9 cellular contexts compared by ENCODE assay signal in the genomic region with DNA sequence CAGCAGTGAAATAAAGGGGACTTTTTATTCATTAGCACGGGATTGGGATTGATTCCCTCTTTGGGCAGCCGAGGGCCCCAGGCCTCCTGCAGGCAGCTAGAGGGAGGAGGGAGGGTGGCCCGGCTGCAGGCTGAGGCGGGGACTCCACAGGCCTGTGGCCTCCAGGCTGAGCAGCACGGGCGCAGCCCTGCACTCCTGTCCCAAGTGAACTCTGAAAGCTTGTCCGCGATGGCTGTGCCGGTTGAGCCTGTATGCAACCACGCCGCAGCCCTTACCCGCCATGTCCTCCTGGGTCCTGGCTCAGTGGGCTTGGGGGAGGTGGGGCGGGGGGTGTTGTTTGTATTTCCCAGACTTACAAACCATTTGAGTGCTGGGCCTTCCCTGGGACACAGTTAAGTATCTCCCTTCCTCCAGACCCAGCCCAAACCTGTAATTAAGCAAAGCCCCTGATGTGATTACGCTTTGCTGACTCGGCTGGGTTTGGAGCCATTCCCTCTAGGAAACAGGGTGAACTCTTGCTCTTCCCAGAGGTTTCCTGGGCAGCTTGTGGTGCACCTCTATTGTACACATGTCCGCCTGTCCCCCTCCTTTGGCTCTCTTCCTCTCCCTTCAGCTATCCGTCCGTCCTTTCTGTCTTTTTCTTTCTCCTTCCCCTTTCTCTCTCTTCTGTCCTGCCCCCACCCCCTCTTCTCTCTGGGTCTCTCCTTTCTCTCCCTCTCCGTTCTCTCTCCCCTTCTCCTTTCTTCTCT. TPM values are rescaled to one million over a fixed set of nuclear protein-coding genes. Genes with fewer than 3 reads are reported as not detected.
DNase-seq lines count a peak whose midpoint lies in the region; ATAC-seq and TF ChIP-seq lines count a peak whose summit lies in the region.
"Had no signal": no experiment of that assay in that cellular context is flagged by ENCODE, and none has a peak within 500 bp of the region (broad histone marks: within the 10 kb centered on the region; RNA-seq: fewer than 3 reads in every experiment).

No MANE protein-coding gene starts in this region.

- H3K4me3 Mint-ChIP-seq in H9, result peak overlapping the region; percentile 70 to 86
- H3K4me3 Mint-ChIP-seq in WTC11, result peak overlapping the region; percentile 65

- H3K27ac ChIP-seq in H9 (ENCODE audit: insufficient read length, low read depth, low read length) (peak overlapping the region; percentile 81), hepatocyte (peak overlapping the region; percentile 38), gastrocnemius medialis (no peak overlapping the region)

- H3K9me3 ChIP-seq in H9 (ENCODE audit: control insufficient read depth, low read depth, low read length) (no peaks in the 10 kb centered on the region), hepatocyte (ENCODE audit: low read depth) (no peaks in the 10 kb centered on the region), gastrocnemius medialis (no peaks in the 10 kb centered on the region)

- H3K4me1 ChIP-seq in H9 (ENCODE audit: insufficient read depth, low read length) (peaks cover 16% of the 10 kb centered on the region), hepatocyte (ENCODE audit: insufficient read depth) (peaks cover 44% of the 10 kb centered on the region), gastrocnemius medialis (peaks cover 0 to 20% of the 10 kb centered on the region in 2 donors)

- H2BK120ac ChIP-seq in H9 (ENCODE audit: low read depth, low read length, poor library complexity, severe bottlenecking), result no peak overlapping the region

- DNase-seq in H9 (peak; percentile 80), WTC11 (ENCODE audit: low spot score) (peak; percentile 71), hepatocyte (ENCODE audit: low spot score) (peak; percentile 46), gastrocnemius medialis (no peak), COLO829 (ENCODE audit: low spot score) (no peak), SHP77 treated with DMSO at 0.1 percent for 48 hours (lab: John Stamatoyannopoulos, UW) (no peak), hepatic stellate cell (ENCODE audit: low spot score) (no peak)
- DNase-seq in activated naive CD4-positive, alpha-beta T cell treated with anti-CD3 and anti-CD28 coated beads, Interleukin-2, amount 50 U/mL, for 16 hours, result no peak
- DNase-seq: NCI-H2171 treated with DMSO at 0.1 percent for 48 hours had no signal

- H3K27ac Mint-ChIP-seq in H9, result peak overlapping the region; percentile 96 to 100 (median 99)
- peak overlapping the region; percentile 97 for H3K27ac Mint-ChIP-seq in WTC11

- peak overlapping the region; percentile 92 for H3K4me2 ChIP-seq in H9 (ENCODE audit: insufficient read depth, insufficient read length, low read length)
- H3K4me2 ChIP-seq in hepatocyte, result peak overlapping the region; percentile 89

- peak overlapping the region; percentile 9 for H3T11ph ChIP-seq in H9 (ENCODE audit: low read length)

- H3K36me3 ChIP-seq in hepatocyte (replicated peaks; ENCODE audit: insufficient read depth, low read depth), result no peaks in the 10 kb centered on the region
- H3K36me3 ChIP-seq in gastrocnemius medialis, result no peaks in the 10 kb centered on the region

- no peak overlapping the region for H2BK15ac ChIP-seq in H9 (ENCODE audit: low read depth, low read length)

- H4K5ac ChIP-seq in H9 (ENCODE audit: insufficient read length, low read depth, low read length), result peak overlapping the region; percentile 40

- H2BK12ac ChIP-seq in H9 (ENCODE audit: insufficient read length, low read depth, low read length), result no peak overlapping the region

- H3K9ac ChIP-seq in H9 (ENCODE audit: extremely low read depth, insufficient read length, low read length), result peak overlapping the region; percentile 75

- POLR2A ChIA-PET in WTC11 (lab: Charles Lee), result interaction anchor here (0.7 to 1.6 kb wide), 2 partner anchors 334 to 391 kb away, joined by 3 to 8 read pairs; no protein-coding TSS in a partner anchor

- H3K18ac ChIP-seq in H9 (ENCODE audit: insufficient read length, low read depth, low read length), result peak overlapping the region; percentile 45

- H4K91ac ChIP-seq in H9 (ENCODE audit: insufficient read length, low read depth, low read length), result no peak overlapping the region

- no CpG with 5 or more reads among the region's 19 CpGs for WGBS in H9 (ENCODE audit: extremely low coverage, insufficient read length, low lambda C conversion rate)
- 22% methylated on average over 18 of the region's 19 CpGs for WGBS in hepatocyte (ENCODE audit: low lambda C conversion rate, missing lambda C conversion rate)

- peaks cover 39% of the 10 kb centered on the region for H3K23me2 ChIP-seq in H9 (ENCODE audit: insufficient read length, low read depth, low read length, poor library complexity, severe bottlenecking)

- H3K9me3 Mint-ChIP-seq in H9 (no peaks in the 10 kb centered on the region), WTC11 (no peaks in the 10 kb centered on the region)

- peaks cover 26% of the 10 kb centered on the region; the same call in 1 of the 2 replicates for H3K79me2 ChIP-seq in H9 (ENCODE audit: insufficient read depth, low read length)
- H3K79me2 ChIP-seq in hepatocyte, result peaks cover 68% of the 10 kb centered on the region

- peak overlapping the region; percentile 89 for H3K14ac ChIP-seq in H9 (ENCODE audit: insufficient read depth, low read length)

- H2BK5ac ChIP-seq in H9 (ENCODE audit: insufficient read length, low read length), result peak overlapping the region; percentile 29

- no peak overlapping the region for H2BK20ac ChIP-seq in H9 (ENCODE audit: low read depth, low read length, poor library complexity, severe bottlenecking)

- H4K20me1 ChIP-seq in H9 (ENCODE audit: control insufficient read depth, insufficient read depth, insufficient read length) (no peaks in the 10 kb centered on the region), hepatocyte (ENCODE audit: insufficient read depth, poor library complexity, severe bottlenecking) (peaks cover 3% of the 10 kb centered on the region)

- peak; percentile 23; the same call in 2 of the 3 replicates for TF ChIP-seq CTCF in H9 (conservative IDR thresholded peaks at IDR 0.05)
- TF ChIP-seq CTCF in WTC11 (IDR thresholded peaks at IDR 0.05), result no peak
- no peak for TF ChIP-seq CTCF in hepatocyte (IDR thresholded peaks at IDR 0.05; ENCODE audit: poor library complexity)
- no peak for TF ChIP-seq CTCF in gastrocnemius medialis (IDR thresholded peaks at IDR 0.05 in 4 of 5, conservative IDR thresholded peaks at IDR 0.05 in 1 of 5)

- no peaks in the 10 kb centered on the region for H3K27me3 ChIP-seq in H9 (ENCODE audit: insufficient read depth, low read length)
- H3K27me3 ChIP-seq in hepatocyte, result peaks cover 54% of the 10 kb centered on the region
- peaks cover 65 to 69% (median 69%) of the 10 kb centered on the region in 3 donors for H3K27me3 ChIP-seq in gastrocnemius medialis

- H3K79me1 ChIP-seq in H9 (ENCODE audit: insufficient read depth, low read depth, low read length, poor library complexity, severe bottlenecking), result peaks cover 8% of the 10 kb centered on the region

- H2AFZ ChIP-seq in H9 (ENCODE audit: low read length), result no peak overlapping the region
- H2AFZ ChIP-seq in hepatocyte, result no peak overlapping the region

- H3K23ac ChIP-seq in H9 (ENCODE audit: insufficient read length, low read depth, low read length), result no peak overlapping the region

- no peaks in the 10 kb centered on the region for H3K27me3 Mint-ChIP-seq in H9 (ENCODE audit: low read depth)
- no peaks in the 10 kb centered on the region for H3K27me3 Mint-ChIP-seq in WTC11 (ENCODE audit: low read depth)

- in situ Hi-C loops in gastrocnemius medialis (cut with MboI; ENCODE audit: low sequenced_read_pairs in 4 of 4), result no loop called here

- H3K4me1 Mint-ChIP-seq in H9 (peaks cover 66 to 71% of the 10 kb centered on the region in 2 experiments), WTC11 (peaks cover 68% of the 10 kb centered on the region)

- H3K36me3 Mint-ChIP-seq in H9 (ENCODE audit: insufficient read depth in 1 of 3, low read depth in 3 of 3) (peaks cover 3 to 14% (median 4%) of the 10 kb centered on the region in 3 experiments; a peak in 4 of 7 replicates), WTC11 (no peaks in the 10 kb centered on the region)

- H3K4ac ChIP-seq in H9 (ENCODE audit: low read depth, low read length), result no peak overlapping the region

- peak overlapping the region; percentile 25 for H2AK5ac ChIP-seq in H9 (ENCODE audit: insufficient read length, low read length)

- intact Hi-C loops in gastrocnemius medialis (cut with DNase I; ENCODE audit: low total_unique reads), result no loop called here

- CTCF ChIA-PET in WTC11 (lab: Charles Lee), result interaction anchor here (0.5 to 2.3 kb wide), 13 partner anchors 39 to 858 kb away, joined by 3 to 11 read pairs (median 4); no protein-coding TSS in a partner anchor

- H3K56ac ChIP-seq in H9 (ENCODE audit: insufficient read length, low read depth, low read length), result peak overlapping the region; percentile 85

- H3K9me2 ChIP-seq in hepatocyte (replicated peaks; ENCODE audit: insufficient read depth), result no peaks in the 10 kb centered on the region

- TF ChIP-seq POLR2A in gastrocnemius medialis (IDR thresholded peaks at IDR 0.05), result no peak

- no peak overlapping the region for H4K8ac ChIP-seq in H9 (replicated peaks; ENCODE audit: insufficient read length, low read depth, low read length)

- no peak overlapping the region for H3K4me3 ChIP-seq in hepatocyte
- peak overlapping the region in 3 of 4 donors; percentile 38 to 55 (median 42) for H3K4me3 ChIP-seq in gastrocnemius medialis

- ATAC-seq in WTC11 (peak; percentile 50), gastrocnemius medialis (peak in 1 of 2 donors; percentile 20)

TF ChIP-seq in WTC11, 78 proteins besides CTCF, POLR2A, EP300 and RAD21 (continues in another document):
- TF ChIP-seq, protein P1, sequence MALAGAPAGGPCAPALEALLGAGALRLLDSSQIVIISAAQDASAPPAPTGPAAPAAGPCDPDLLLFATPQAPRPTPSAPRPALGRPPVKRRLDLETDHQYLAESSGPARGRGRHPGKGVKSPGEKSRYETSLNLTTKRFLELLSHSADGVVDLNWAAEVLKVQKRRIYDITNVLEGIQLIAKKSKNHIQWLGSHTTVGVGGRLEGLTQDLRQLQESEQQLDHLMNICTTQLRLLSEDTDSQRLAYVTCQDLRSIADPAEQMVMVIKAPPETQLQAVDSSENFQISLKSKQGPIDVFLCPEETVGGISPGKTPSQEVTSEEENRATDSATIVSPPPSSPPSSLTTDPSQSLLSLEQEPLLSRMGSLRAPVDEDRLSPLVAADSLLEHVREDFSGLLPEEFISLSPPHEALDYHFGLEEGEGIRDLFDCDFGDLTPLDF (CRISPR knock-in tag; IDR thresholded peaks at IDR 0.05), result no peak
- 0 out of 2 replicates have a peak, but pooled peaks have one; percentile 43 for TF ChIP-seq FOXP1 (CRISPR knock-in tag; IDR thresholded peaks at IDR 0.05; ENCODE audit: borderline replicate concordance)

RNA-seq across cellular contexts. Expression of a gene that starts 5.3 kb away (rescaled TPM):
- total RNA-seq in H9 (2021) (56.7 and 59.3 TPM in 2 replicates), WTC11 (2021) (45.9 to 60.9 TPM (median 48.6 TPM) in 3 replicates), hepatocyte (3.8 and 5.8 TPM in 2 replicates), gastrocnemius medialis (under 1 TPM; 0.27 to 0.49 (median 0.29) TPM)
- polyA plus RNA-seq in hepatocyte, result 5.3 and 6.2 TPM in 2 replicates

Comparison
In these comparisons a context has a peak if more than half of its experiments do, and no peak if none do; other contexts are left out.
1. DNase-seq: peak in H9 (single experiment), WTC11 (single experiment) and hepatocyte (single experiment); none in gastrocnemius medialis (0 of 2), COLO829 (single experiment), activated naive CD4-positive, alpha-beta T cell treated with anti-CD3 and anti-CD28 coated beads, Interleukin-2, amount 50 U/mL, for 16 hours (single experiment), SHP77 treated with DMSO at 0.1 percent for 48 hours (single experiment) and hepatic stellate cell (single experiment).
2. H3K27ac ChIP-seq: peak in H9 (single experiment) and hepatocyte (single experiment); none in gastrocnemius medialis (0 of 4).